Comparison of ENCODE assay signal across 15 cellular contexts in genomic region chr14:74855021-74855420, GRCh38. TPM values are rescaled to one million over a fixed set of nuclear protein-coding genes. Genes with fewer than 3 reads are reported as not detected.
DNase-seq lines count a peak whose midpoint lies in the region; ATAC-seq and TF ChIP-seq lines count a peak whose summit lies in the region.
"Had no signal": no experiment of that assay in that cellular context is flagged by ENCODE, and none has a peak within 500 bp of the region (broad histone marks: within the 10 kb centered on the region; RNA-seq: fewer than 3 reads in every experiment).

No MANE protein-coding gene starts in this region.

- no peaks in the 10 kb centered on the region for H3F3A ChIP-seq in GM23338 (replicated peaks; ENCODE audit: low read depth)

- H3K27me3 Mint-ChIP-seq in GM23338 (ENCODE audit: insufficient read depth, low read depth, poor library complexity), result no peaks in the 10 kb centered on the region
- H3K27me3 Mint-ChIP-seq: CD4-positive, CD25-positive, alpha-beta regulatory T cell had no signal

- no peak overlapping the region for H3K4me3 ChIP-seq in GM23338
- no peak overlapping the region for H3K4me3 ChIP-seq in SK-N-MC
- no peak overlapping the region for H3K4me3 ChIP-seq in fibroblast of mammary gland (ENCODE audit: control insufficient read depth, low read depth, low read length)
- no peak overlapping the region for H3K4me3 ChIP-seq in osteoblast (ENCODE audit: insufficient read depth, low read length)
- H3K4me3 ChIP-seq: BLaER1 treated with 17β-estradiol and CSF1 and Interleukin-3, amounts not matched to agents 10 nM and 100 nM; HAP-1 had no signal

- no peaks in the 10 kb centered on the region for H3K36me3 Mint-ChIP-seq in GM23338 (ENCODE audit: low read depth)

- DNase-seq in GM23338 (ENCODE audit: low spot score) (no peak), SK-N-MC (ENCODE audit: low read depth, low spot score) (no peak), fibroblast of mammary gland (ENCODE audit: low read depth) (peak; percentile 41), osteoblast (ENCODE audit: insufficient read length, low spot score, missing footprints) (peak; percentile 13), occipital lobe (lab: John Stamatoyannopoulos, UW) (no peak)
- DNase-seq: ACHN; CD4-positive, CD25-positive, alpha-beta regulatory T cell had no signal

- H3K27me3 ChIP-seq in GM23338 (ENCODE audit: insufficient read depth), result no peaks in the 10 kb centered on the region
- H3K27me3 ChIP-seq in osteoblast (ENCODE audit: insufficient read depth, low read length), result no peaks in the 10 kb centered on the region
- H3K27me3 ChIP-seq: BLaER1 treated with 17β-estradiol and CSF1 and Interleukin-3, amounts not matched to agents 10 nM and 100 nM had no signal

- no peaks in the 10 kb centered on the region for H3K9me3 ChIP-seq in SK-N-MC (ENCODE audit: low read depth, low read length)
- no peaks in the 10 kb centered on the region for H3K9me3 ChIP-seq in osteoblast (ENCODE audit: low read depth, low read length)
- H3K9me3 ChIP-seq: BLaER1 treated with 17β-estradiol and CSF1 and Interleukin-3, amounts not matched to agents 10 nM and 100 nM; HAP-1 had no signal

- H3K4me1 Mint-ChIP-seq in GM23338, result no peaks in the 10 kb centered on the region

- H3K36me3 ChIP-seq in GM23338 (ENCODE audit: insufficient read depth), result no peaks in the 10 kb centered on the region
- H3K36me3 ChIP-seq in SK-N-MC (ENCODE audit: insufficient read depth, low read length), result no peaks in the 10 kb centered on the region
- H3K36me3 ChIP-seq in osteoblast (ENCODE audit: insufficient read depth, low read length), result no peaks in the 10 kb centered on the region
- H3K36me3 ChIP-seq: BLaER1 treated with 17β-estradiol and CSF1 and Interleukin-3, amounts not matched to agents 10 nM and 100 nM; HAP-1 had no signal

- no peaks in the 10 kb centered on the region for H3K79me2 ChIP-seq in GM23338 (replicated peaks; ENCODE audit: insufficient read depth)
- H3K79me2 ChIP-seq in osteoblast (ENCODE audit: insufficient read depth, low read length), result no peaks in the 10 kb centered on the region

- H3K27ac Mint-ChIP-seq in GM23338, result no peak overlapping the region

- H4K20me1 ChIP-seq in GM23338 (replicated peaks; ENCODE audit: insufficient read depth) (no peaks in the 10 kb centered on the region), osteoblast (ENCODE audit: insufficient read depth, low read length) (no peaks in the 10 kb centered on the region)
- H4K20me1 ChIP-seq: BLaER1 treated with 17β-estradiol and CSF1 and Interleukin-3, amounts not matched to agents 10 nM and 100 nM had no signal

- H3K4me1 ChIP-seq in GM23338 (ENCODE audit: insufficient read depth), result no peaks in the 10 kb centered on the region
- H3K4me1 ChIP-seq in osteoblast (ENCODE audit: insufficient read depth, low read length), result no peaks in the 10 kb centered on the region
- H3K4me1 ChIP-seq: HAP-1 had no signal

- H3K9me2 ChIP-seq in GM23338 (ENCODE audit: insufficient read depth), result no peaks in the 10 kb centered on the region

- no peak overlapping the region for H3K9ac ChIP-seq in SK-N-MC (ENCODE audit: insufficient read length)
- H3K9ac ChIP-seq: BLaER1 treated with 17β-estradiol and CSF1 and Interleukin-3, amounts not matched to agents 10 nM and 100 nM had no signal

- no peak overlapping the region for H3K27ac ChIP-seq in GM23338 (ENCODE audit: low read depth)
- H3K27ac ChIP-seq in SK-N-MC, result peak overlapping the region; percentile 33
- no peak overlapping the region for H3K27ac ChIP-seq in osteoblast (ENCODE audit: low read depth, low read length)
- H3K27ac ChIP-seq: BLaER1 treated with 17β-estradiol and CSF1 and Interleukin-3, amounts not matched to agents 10 nM and 100 nM had no signal

- H3K4me3 Mint-ChIP-seq in GM23338, result no peak overlapping the region
- H3K4me3 Mint-ChIP-seq: CD4-positive, CD25-positive, alpha-beta regulatory T cell had no signal

- 0 out of 3 replicates have a peak, but pooled peaks have one; percentile 22 for ATAC-seq in GM23338
- no peak for ATAC-seq in GM21529 (IDR thresholded peaks at IDR 0.05; ENCODE audit: unreplicated experiment)
- no peak for ATAC-seq in HG02571 (IDR thresholded peaks at IDR 0.05; ENCODE audit: unreplicated experiment)
- ATAC-seq: HepG2 had no signal

- TF ChIP-seq CTCF in GM23338 (conservative IDR thresholded peaks at IDR 0.05; ENCODE audit: low read depth in 2 of 2) (no peak), fibroblast of mammary gland (conservative IDR thresholded peaks at IDR 0.05; ENCODE audit: control insufficient read depth, insufficient read depth, low read depth, low read length) (no peak), osteoblast (IDR thresholded peaks at IDR 0.05; ENCODE audit: extremely low read depth, low read depth, low read length) (no peak)

- no peak overlapping the region for H3K4me2 ChIP-seq in GM23338
- H3K4me2 ChIP-seq in osteoblast (ENCODE audit: insufficient read depth, low read length), result no peak overlapping the region

- H3K9me3 Mint-ChIP-seq in GM23338, result no peaks in the 10 kb centered on the region
- H3K9me3 Mint-ChIP-seq: CD4-positive, CD25-positive, alpha-beta regulatory T cell had no signal

- H2AFZ ChIP-seq in GM23338 (no peak overlapping the region), osteoblast (ENCODE audit: low read length) (no peak overlapping the region)

TF ChIP-seq in GM23338, 12 proteins besides CTCF, POLR2A, EP300 and RAD21 (continues in another document):
- TF ChIP-seq STAT1 (IDR thresholded peaks at IDR 0.05; ENCODE audit: unreplicated experiment), result no peak
- TF ChIP-seq POLR2AphosphoS5 (IDR thresholded peaks at IDR 0.05; ENCODE audit: low read depth), result no peak
- TF ChIP-seq EZH2phosphoT487 (IDR thresholded peaks at IDR 0.05; ENCODE audit: unreplicated experiment), result no peak
- TF ChIP-seq, protein P1, sequence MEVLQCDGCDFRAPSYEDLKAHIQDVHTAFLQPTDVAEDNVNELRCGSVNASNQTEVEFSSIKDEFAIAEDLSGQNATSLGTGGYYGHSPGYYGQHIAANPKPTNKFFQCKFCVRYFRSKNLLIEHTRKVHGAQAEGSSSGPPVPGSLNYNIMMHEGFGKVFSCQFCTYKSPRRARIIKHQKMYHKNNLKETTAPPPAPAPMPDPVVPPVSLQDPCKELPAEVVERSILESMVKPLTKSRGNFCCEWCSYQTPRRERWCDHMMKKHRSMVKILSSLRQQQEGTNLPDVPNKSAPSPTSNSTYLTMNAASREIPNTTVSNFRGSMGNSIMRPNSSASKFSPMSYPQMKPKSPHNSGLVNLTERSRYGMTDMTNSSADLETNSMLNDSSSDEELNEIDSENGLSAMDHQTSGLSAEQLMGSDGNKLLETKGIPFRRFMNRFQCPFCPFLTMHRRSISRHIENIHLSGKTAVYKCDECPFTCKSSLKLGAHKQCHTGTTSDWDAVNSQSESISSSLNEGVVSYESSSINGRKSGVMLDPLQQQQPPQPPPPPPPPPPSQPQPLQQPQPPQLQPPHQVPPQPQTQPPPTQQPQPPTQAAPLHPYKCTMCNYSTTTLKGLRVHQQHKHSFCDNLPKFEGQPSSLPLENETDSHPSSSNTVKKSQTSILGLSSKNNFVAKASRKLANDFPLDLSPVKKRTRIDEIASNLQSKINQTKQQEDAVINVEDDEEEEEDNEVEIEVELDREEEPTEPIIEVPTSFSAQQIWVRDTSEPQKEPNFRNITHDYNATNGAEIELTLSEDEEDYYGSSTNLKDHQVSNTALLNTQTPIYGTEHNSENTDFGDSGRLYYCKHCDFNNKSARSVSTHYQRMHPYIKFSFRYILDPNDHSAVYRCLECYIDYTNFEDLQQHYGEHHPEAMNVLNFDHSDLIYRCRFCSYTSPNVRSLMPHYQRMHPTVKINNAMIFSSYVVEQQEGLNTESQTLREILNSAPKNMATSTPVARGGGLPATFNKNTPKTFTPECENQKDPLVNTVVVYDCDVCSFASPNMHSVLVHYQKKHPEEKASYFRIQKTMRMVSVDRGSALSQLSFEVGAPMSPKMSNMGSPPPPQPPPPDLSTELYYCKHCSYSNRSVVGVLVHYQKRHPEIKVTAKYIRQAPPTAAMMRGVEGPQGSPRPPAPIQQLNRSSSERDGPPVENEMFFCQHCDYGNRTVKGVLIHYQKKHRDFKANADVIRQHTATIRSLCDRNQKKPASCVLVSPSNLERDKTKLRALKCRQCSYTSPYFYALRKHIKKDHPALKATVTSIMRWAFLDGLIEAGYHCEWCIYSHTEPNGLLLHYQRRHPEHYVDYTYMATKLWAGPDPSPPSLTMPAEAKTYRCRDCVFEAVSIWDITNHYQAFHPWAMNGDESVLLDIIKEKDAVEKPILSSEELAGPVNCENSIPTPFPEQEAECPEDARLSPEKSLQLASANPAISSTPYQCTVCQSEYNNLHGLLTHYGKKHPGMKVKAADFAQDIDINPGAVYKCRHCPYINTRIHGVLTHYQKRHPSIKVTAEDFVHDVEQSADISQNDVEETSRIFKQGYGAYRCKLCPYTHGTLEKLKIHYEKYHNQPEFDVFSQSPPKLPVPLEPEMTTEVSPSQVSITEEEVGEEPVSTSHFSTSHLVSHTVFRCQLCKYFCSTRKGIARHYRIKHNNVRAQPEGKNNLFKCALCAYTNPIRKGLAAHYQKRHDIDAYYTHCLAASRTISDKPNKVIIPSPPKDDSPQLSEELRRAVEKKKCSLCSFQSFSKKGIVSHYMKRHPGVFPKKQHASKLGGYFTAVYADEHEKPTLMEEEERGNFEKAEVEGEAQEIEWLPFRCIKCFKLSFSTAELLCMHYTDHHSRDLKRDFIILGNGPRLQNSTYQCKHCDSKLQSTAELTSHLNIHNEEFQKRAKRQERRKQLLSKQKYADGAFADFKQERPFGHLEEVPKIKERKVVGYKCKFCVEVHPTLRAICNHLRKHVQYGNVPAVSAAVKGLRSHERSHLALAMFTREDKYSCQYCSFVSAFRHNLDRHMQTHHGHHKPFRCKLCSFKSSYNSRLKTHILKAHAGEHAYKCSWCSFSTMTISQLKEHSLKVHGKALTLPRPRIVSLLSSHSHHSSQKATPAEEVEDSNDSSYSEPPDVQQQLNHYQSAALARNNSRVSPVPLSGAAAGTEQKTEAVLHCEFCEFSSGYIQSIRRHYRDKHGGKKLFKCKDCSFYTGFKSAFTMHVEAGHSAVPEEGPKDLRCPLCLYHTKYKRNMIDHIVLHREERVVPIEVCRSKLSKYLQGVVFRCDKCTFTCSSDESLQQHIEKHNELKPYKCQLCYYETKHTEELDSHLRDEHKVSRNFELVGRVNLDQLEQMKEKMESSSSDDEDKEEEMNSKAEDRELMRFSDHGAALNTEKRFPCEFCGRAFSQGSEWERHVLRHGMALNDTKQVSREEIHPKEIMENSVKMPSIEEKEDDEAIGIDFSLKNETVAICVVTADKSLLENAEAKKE (CRISPR knock-in tag; IDR thresholded peaks at IDR 0.05), result no peak
- no peak for TF ChIP-seq NANOG (IDR thresholded peaks at IDR 0.05; ENCODE audit: borderline replicate concordance)

RNA-seq across cellular contexts. Expression of gene PROX2, which starts 20.9 kb away (rescaled TPM):
- total RNA-seq in GM23338 (2014; rRNA removed; shearing (Covaris generic)), result 0.31 TPM in 1 of 2 replicates, not detected in the other
- polyA plus RNA-seq in GM23338 (2016; fragmentation: Nextera tagmentation; extraction: Ambion mirVana), result 0.06 and 0.09 TPM in 2 replicates
- not detected in 2 replicates for total RNA-seq in osteoblast
- not detected for total RNA-seq in occipital lobe
- total RNA-seq: A172; CD4-positive, CD25-positive, alpha-beta regulatory T cell; Daoy; H1; HepG2 had no signal
- polyA plus RNA-seq: HepG2 had no signal

RNA-seq across cellular contexts. Expression of gene DLST, which starts 26.7 kb away (rescaled TPM):
- 102 and 106 TPM in 2 replicates for total RNA-seq in GM23338 (2014; rRNA removed; shearing (Covaris generic))
- 11.2 TPM in 2 replicates for polyA plus RNA-seq in GM23338 (2016; fragmentation: Nextera tagmentation; extraction: Ambion mirVana)
- 69.8 and 72.5 TPM in 2 replicates for total RNA-seq in osteoblast
- total RNA-seq in occipital lobe, result 35.6 TPM

Comparison
In these comparisons a context has a peak if more than half of its experiments do, and no peak if none do; other contexts are left out.
1. DNase-seq: peak in fibroblast of mammary gland (single experiment) and osteoblast (single experiment); none in GM23338 (single experiment), SK-N-MC (single experiment) and occipital lobe (single experiment).